8 cellular contexts compared by ENCODE assay signal in the genomic region with DNA sequence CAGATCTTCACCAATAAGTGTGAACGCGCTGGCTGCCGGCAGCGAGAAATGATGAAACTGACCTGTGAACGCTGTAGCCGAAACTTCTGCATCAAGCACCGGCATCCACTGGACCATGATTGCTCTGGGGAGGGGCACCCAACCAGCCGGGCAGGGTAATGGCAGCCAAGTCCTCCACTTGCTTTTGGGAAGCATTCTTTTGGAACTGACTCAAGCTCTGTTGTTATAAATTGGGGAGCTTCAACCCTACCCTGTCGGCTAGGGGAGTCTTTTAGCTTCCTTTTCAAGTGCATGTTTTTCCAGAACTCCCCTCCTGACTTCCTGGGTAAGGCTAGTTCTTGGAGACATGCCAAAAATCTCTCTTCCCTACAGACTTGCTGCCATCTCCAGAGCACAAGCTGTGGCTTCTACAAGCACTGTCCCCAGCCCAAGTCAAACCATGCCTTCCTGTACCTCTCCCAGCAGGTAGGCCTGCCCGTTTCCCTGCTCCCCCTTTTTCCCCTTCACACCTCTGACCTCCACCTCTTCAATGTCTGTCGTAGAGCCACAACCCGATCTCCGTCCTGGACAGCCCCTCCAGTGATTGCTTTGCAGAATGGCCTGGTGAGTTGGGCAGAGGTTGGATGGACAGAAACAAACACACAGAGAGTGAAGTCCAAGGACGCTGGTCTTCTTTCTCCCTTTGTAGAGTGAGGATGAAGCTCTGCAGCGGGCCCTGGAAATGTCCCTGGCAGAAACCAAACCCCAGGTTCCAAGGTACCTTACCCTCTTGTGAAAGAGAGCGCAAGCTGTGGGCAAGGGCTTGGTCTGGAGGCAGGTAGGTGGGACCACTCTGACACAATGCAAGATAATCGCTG. TPM values are rescaled to one million over a fixed set of nuclear protein-coding genes. Genes with fewer than 3 reads are reported as not detected.
DNase-seq lines count a peak whose midpoint lies in the region; ATAC-seq and TF ChIP-seq lines count a peak whose summit lies in the region.

No MANE protein-coding gene starts in this region.

- no peak overlapping the region for H3K9ac ChIP-seq in trophoblast cell (ENCODE audit: low read length)

- no peak overlapping the region for H4K91ac ChIP-seq in trophoblast cell (ENCODE audit: low read depth, low read length)

- no peak overlapping the region for H2BK5ac ChIP-seq in trophoblast cell (ENCODE audit: low read depth, low read length, poor library complexity)

- TF ChIP-seq CTCF in astrocyte of the spinal cord (IDR thresholded peaks at IDR 0.05; ENCODE audit: low read depth, low read length), result no peak

- H3K27me3 ChIP-seq in aorta (ENCODE audit: control insufficient read depth in 1 of 2, insufficient read depth in 2 of 2, low read length in 1 of 2), result no peaks in the 10 kb centered on the region
- no peaks in the 10 kb centered on the region for H3K27me3 ChIP-seq in trophoblast cell (ENCODE audit: insufficient read depth, low read length)

- peak; percentile 18 for DNase-seq in ACHN
- peak; percentile 46 for DNase-seq in HT-29 (ENCODE audit: low spot score)
- peak; percentile 22 for DNase-seq in astrocyte of the spinal cord (ENCODE audit: low read depth, low spot score)
- peak; percentile 35 for DNase-seq in medulla oblongata (ENCODE audit: extremely low spot score)
- no peak for DNase-seq in NOMO-1 treated with dmso at 0.1 percent for 144 hours (lab: John Stamatoyannopoulos, UW; ENCODE audit: unreplicated experiment)
- no peak for DNase-seq in aorta
- DNase-seq in trophoblast cell, result no peak

- H2AFZ ChIP-seq in trophoblast cell (ENCODE audit: insufficient read depth, low read length, poor library complexity), result no peak overlapping the region

- H4K8ac ChIP-seq in trophoblast cell (ENCODE audit: low read depth, low read length), result no peak overlapping the region

- H3K27ac ChIP-seq in aorta (ENCODE audit: low read depth in 1 of 2, low read length in 2 of 2) (no peak overlapping the region), trophoblast cell (ENCODE audit: low read depth, low read length) (no peak overlapping the region)

- no peak overlapping the region for H2BK12ac ChIP-seq in trophoblast cell (ENCODE audit: low read length)

- H3K36me3 ChIP-seq in aorta (ENCODE audit: control insufficient read depth in 1 of 2, insufficient read depth in 2 of 2, low read length in 1 of 2), result peaks cover 0 to 6% of the 10 kb centered on the region in 2 donors
- peaks cover 39 to 44% of the 10 kb centered on the region in 2 experiments for H3K36me3 ChIP-seq in trophoblast cell (ENCODE audit: control insufficient read depth in 1 of 2, insufficient read depth in 2 of 2, low read length in 2 of 2)

- H2AK5ac ChIP-seq in trophoblast cell (ENCODE audit: low read length), result no peak overlapping the region

- H2BK120ac ChIP-seq in trophoblast cell (ENCODE audit: insufficient read depth, low read length, poor library complexity), result no peak overlapping the region

- no peak overlapping the region for H4K12ac ChIP-seq in trophoblast cell (ENCODE audit: low read depth, low read length)

- H3K4me1 ChIP-seq in aorta (ENCODE audit: control insufficient read depth in 1 of 2, insufficient read depth in 2 of 2, low read length in 2 of 2) (no peaks in the 10 kb centered on the region), trophoblast cell (ENCODE audit: control insufficient read depth in 1 of 2, insufficient read depth in 2 of 2, low read length in 2 of 2) (peaks cover 2 to 4% of the 10 kb centered on the region in 2 experiments)

- peaks cover 5% of the 10 kb centered on the region for H3K79me2 ChIP-seq in trophoblast cell (ENCODE audit: control insufficient read depth, insufficient read depth, low read length, poor library complexity)

- H3K9me3 ChIP-seq in aorta (ENCODE audit: control insufficient read depth, low read length), result no peaks in the 10 kb centered on the region
- H3K9me3 ChIP-seq in trophoblast cell (ENCODE audit: insufficient read depth, low read depth, low read length), result no peaks in the 10 kb centered on the region

- peaks cover 5% of the 10 kb centered on the region for H3K79me1 ChIP-seq in trophoblast cell (ENCODE audit: low read length)

- no peak for ATAC-seq in aorta (ENCODE audit: low FRiP score)
- ATAC-seq in GM19397 (IDR thresholded peaks at IDR 0.05; ENCODE audit: unreplicated experiment), result no peak

- no peak overlapping the region for H3K4me2 ChIP-seq in trophoblast cell (ENCODE audit: low read length)

- H3K18ac ChIP-seq in trophoblast cell (ENCODE audit: low read length), result no peak overlapping the region

- no peak overlapping the region for H3K4ac ChIP-seq in trophoblast cell (ENCODE audit: low read depth, low read length)

- H3K14ac ChIP-seq in trophoblast cell (ENCODE audit: low read length), result no peak overlapping the region

- no peak overlapping the region for H3K23ac ChIP-seq in trophoblast cell (ENCODE audit: low read length)

- no peak overlapping the region for H3K4me3 ChIP-seq in astrocyte of the spinal cord (ENCODE audit: low read depth, low read length)
- no peak overlapping the region for H3K4me3 ChIP-seq in aorta (ENCODE audit: low read length in 2 of 2)
- H3K4me3 ChIP-seq in trophoblast cell (ENCODE audit: low read depth, low read length), result no peak overlapping the region

- in situ Hi-C loops in ACHN (cut with HindIII; ENCODE audit: low pct_ligation_motif_present, low pct_unique_long_range_greater_than_20kb, low sequenced_read_pairs) (no loop called here), astrocyte of the spinal cord (cut with HindIII; ENCODE audit: low sequenced_read_pairs) (no loop called here)

- intact Hi-C loops in aorta (cut with DNase I), result no loop called here

- 63 to 65% methylated on average over 17 of the region's 17 CpGs for WGBS in aorta, 2 donors
- no CpG with 5 or more reads among the region's 17 CpGs for WGBS in trophoblast cell (ENCODE audit: extremely low coverage, insufficient coverage, insufficient read length)

RNA-seq across cellular contexts. Expression of gene ZFAND2B, which starts 1.5 kb away (rescaled TPM):
- 104 and 116 TPM in 2 replicates for total RNA-seq in HT-29 (2014; rRNA removed; shearing (Covaris generic))
- total RNA-seq in aorta, result 10 to 100 TPM; 40.7 to 43.6 TPM
- polyA plus RNA-seq in aorta, result 10 to 100 TPM; 30.2 to 73.4 TPM
- polyA plus RNA-seq in trophoblast cell (2013), result 26.1 and 26.8 TPM in 2 replicates

RNA-seq across cellular contexts. Expression of gene ABCB6, which starts 10.6 kb away (rescaled TPM):
- total RNA-seq in HT-29 (2014; rRNA removed; shearing (Covaris generic)), result 33.6 and 39.9 TPM in 2 replicates
- 10 to 100 TPM; 16.9 to 28.9 TPM for total RNA-seq in aorta
- 10 to 100 TPM; 16.5 to 72.5 TPM for polyA plus RNA-seq in aorta
- 18.9 and 20.8 TPM in 2 replicates for polyA plus RNA-seq in trophoblast cell (2013)

RNA-seq across cellular contexts. Expression of gene ATG9A, which starts 21.3 kb away (rescaled TPM):
- 93.7 and 107 TPM in 2 replicates for total RNA-seq in HT-29 (2014; rRNA removed; shearing (Covaris generic))
- 10 to 100 TPM; 33.9 to 36.3 TPM for total RNA-seq in aorta
- polyA plus RNA-seq in aorta, result 10 to 100 TPM in 1 of 2 donors, 1 to 10 TPM in 1; 9.6 to 36.6 TPM
- 46.6 and 49.9 TPM in 2 replicates for polyA plus RNA-seq in trophoblast cell (2013)

RNA-seq across cellular contexts. Expression of gene ANKZF1, which starts 21.5 kb away (rescaled TPM):
- total RNA-seq in HT-29 (2014; rRNA removed; shearing (Covaris generic)), result 41.0 and 43.4 TPM in 2 replicates
- 10 to 100 TPM; 21.4 to 55.9 TPM for total RNA-seq in aorta
- polyA plus RNA-seq in aorta, result 100 to 1,000 TPM in 1 of 2 donors, 10 to 100 TPM in 1; 12.9 to 101 TPM
- polyA plus RNA-seq in trophoblast cell (2013), result 36.3 and 38.3 TPM in 2 replicates

RNA-seq across cellular contexts. Expression of gene RETREG2, which starts 30.0 kb away (rescaled TPM):
- 78.5 and 83.9 TPM in 2 replicates for total RNA-seq in HT-29 (2014; rRNA removed; shearing (Covaris generic))
- 10 to 100 TPM; 48.0 to 70.6 TPM for total RNA-seq in aorta
- 10 to 100 TPM; 19.3 to 44.2 TPM for polyA plus RNA-seq in aorta
- polyA plus RNA-seq in trophoblast cell (2013), result 35.0 and 38.2 TPM in 2 replicates

Comparison
In these comparisons a context has a peak if more than half of its experiments do, and no peak if none do; other contexts are left out.
1. DNase-seq: peak in ACHN (single experiment), HT-29 (single experiment), astrocyte of the spinal cord (single experiment) and medulla oblongata (single experiment); none in NOMO-1 treated with dmso at 0.1 percent for 144 hours (single experiment), aorta (0 of 2) and trophoblast cell (0 of 2).